Comparison of ENCODE assay signal across 9 cellular contexts in the genomic region with DNA sequence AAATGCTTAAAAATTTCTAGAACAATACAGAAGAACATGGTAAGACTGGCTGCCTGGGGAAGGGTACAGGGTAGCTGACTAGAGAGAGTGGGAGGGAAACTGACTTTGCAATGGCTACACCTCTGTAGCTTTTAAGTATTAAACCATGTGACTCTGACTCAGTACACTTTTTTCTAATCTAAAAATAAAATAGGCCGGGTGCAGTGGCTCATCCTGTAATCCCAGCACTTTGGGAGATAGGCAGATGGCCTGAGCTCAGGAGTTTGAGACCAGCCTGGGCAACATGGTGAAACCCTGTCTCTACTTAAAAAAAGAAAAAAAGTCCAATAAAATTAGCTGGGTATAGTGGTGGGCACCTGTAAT. TPM values are rescaled to one million over a fixed set of nuclear protein-coding genes. Genes with fewer than 3 reads are reported as not detected.
A peak's percentile ranks its signal among the peaks of the same experiment; 100 is the strongest.
DNase-seq lines count a peak whose midpoint lies in the region; ATAC-seq and TF ChIP-seq lines count a peak whose summit lies in the region.
"Had no signal": no experiment of that assay in that cellular context is flagged by ENCODE, and none has a peak within 500 bp of the region (broad histone marks: within the 10 kb centered on the region; RNA-seq: fewer than 3 reads in every experiment).

No MANE protein-coding gene starts in this region.

- peak overlapping the region; percentile 74 to 87 (median 78) for H3K27ac ChIP-seq in stomach

- no peaks in the 10 kb centered on the region for H3K9me3 ChIP-seq in stomach

- H3K9me3 Mint-ChIP-seq in activated T-helper 17 cell treated with anti-CD3 and anti-CD28 coated beads, Interleukin-2, amount 50 U/mL, for 72 hours: peaks cover 3% of the 10 kb centered on the region
- H3K9me3 Mint-ChIP-seq in activated T-cell treated with anti-CD3 and anti-CD28 coated beads, Interleukin-2, amount 50 U/mL, for 72 hours: no peaks in the 10 kb centered on the region

- peaks cover 15% of the 10 kb centered on the region for H3K27me3 Mint-ChIP-seq in activated T-helper 17 cell treated with anti-CD3 and anti-CD28 coated beads, Interleukin-2, amount 50 U/mL, for 72 hours
- peaks cover 11% of the 10 kb centered on the region for H3K27me3 Mint-ChIP-seq in activated T-cell treated with anti-CD3 and anti-CD28 coated beads, Interleukin-2, amount 50 U/mL, for 72 hours (ENCODE audit: low read depth)

- no peak for TF ChIP-seq EP300 in stomach (IDR thresholded peaks at IDR 0.05)

- 4 to 23% (median 10%) methylated on average over 1 of the region's 1 CpG for WGBS in stomach, 5 donors

- intact Hi-C loops in stomach (cut with DNase I; ENCODE audit: low total_unique reads): no loop called here

- H3K36me3 Mint-ChIP-seq in activated T-helper 17 cell treated with anti-CD3 and anti-CD28 coated beads, Interleukin-2, amount 50 U/mL, for 72 hours (ENCODE audit: low read depth): no peaks in the 10 kb centered on the region
- H3K36me3 Mint-ChIP-seq in activated T-cell treated with anti-CD3 and anti-CD28 coated beads, Interleukin-2, amount 50 U/mL, for 72 hours (ENCODE audit: insufficient read depth in 2 of 2): no peaks in the 10 kb centered on the region

- H3K36me3 ChIP-seq in stomach: no peaks in the 10 kb centered on the region

- no peak overlapping the region for H3K27ac Mint-ChIP-seq in activated T-helper 17 cell treated with anti-CD3 and anti-CD28 coated beads, Interleukin-2, amount 50 U/mL, for 72 hours
- no peak overlapping the region for H3K27ac Mint-ChIP-seq in activated T-cell treated with anti-CD3 and anti-CD28 coated beads, Interleukin-2, amount 50 U/mL, for 72 hours

- TF ChIP-seq POLR2A in stomach (IDR thresholded peaks at IDR 0.05): no peak

- peak; percentile 36 for DNase-seq in HS-27A (ENCODE audit: low read depth)
- peak; percentile 59 for DNase-seq in glomerular visceral epithelial cell (ENCODE audit: extremely low spot score)
- no peak for DNase-seq in stomach
- no peak for DNase-seq in pons (ENCODE audit: low spot score)
- no peak for DNase-seq in activated T-cell treated with anti-CD3 and anti-CD28 coated beads, Interleukin-2, amount 50 U/mL, for 72 hours
- no peak for DNase-seq in hypothalamus (lab: John Stamatoyannopoulos, UW)
- DNase-seq: activated CD8-positive, alpha-beta memory T cell treated with anti-CD3 and anti-CD28 coated beads for 24 hours had no signal

- H3K27me3 ChIP-seq in stomach: no peaks in the 10 kb centered on the region

- peak; percentile 30 for ATAC-seq in activated T-helper 17 cell treated with anti-CD3 and anti-CD28 coated beads, Interleukin-2, amount 50 U/mL, for 72 hours (replicated peaks)
- ATAC-seq in GM18907 (IDR thresholded peaks at IDR 0.05; ENCODE audit: unreplicated experiment): no peak
- no peak for ATAC-seq in activated T-cell treated with anti-CD3 and anti-CD28 coated beads, Interleukin-2, amount 50 U/mL, for 72 hours (replicated peaks in 1 of 2)

- no peak overlapping the region for H3K4me3 ChIP-seq in stomach

- H3K4me1 ChIP-seq in stomach: peaks cover 34 to 57% (median 47%) of the 10 kb centered on the region in 4 donors

- TF ChIP-seq CTCF in stomach (IDR thresholded peaks at IDR 0.05): no peak

- no peak overlapping the region for H3K4me3 Mint-ChIP-seq in activated T-helper 17 cell treated with anti-CD3 and anti-CD28 coated beads, Interleukin-2, amount 50 U/mL, for 72 hours
- no peak overlapping the region for H3K4me3 Mint-ChIP-seq in activated T-cell treated with anti-CD3 and anti-CD28 coated beads, Interleukin-2, amount 50 U/mL, for 72 hours

- H3K4me1 Mint-ChIP-seq in activated T-helper 17 cell treated with anti-CD3 and anti-CD28 coated beads, Interleukin-2, amount 50 U/mL, for 72 hours: peaks cover 7% of the 10 kb centered on the region
- no peaks in the 10 kb centered on the region for H3K4me1 Mint-ChIP-seq in activated T-cell treated with anti-CD3 and anti-CD28 coated beads, Interleukin-2, amount 50 U/mL, for 72 hours (ENCODE audit: low read depth)

RNA-seq across cellular contexts. Expression of gene ATP9A, which starts 18.5 kb away (rescaled TPM):
- total RNA-seq in activated T-helper 17 cell treated with anti-CD3 and anti-CD28 coated beads, Interleukin-2, amount 50 U/mL, for 72 hours: 1 to 10 TPM; 1.7 to 2.2 TPM
- 10 to 100 TPM; 10.7 to 58.9 (median 32.7) TPM for total RNA-seq in stomach
- polyA plus RNA-seq in stomach: 1 to 10 TPM; 3.2 to 5.5 (median 5.2) TPM
- 1 to 10 TPM; 1.3 to 3.8 TPM for total RNA-seq in activated T-cell treated with anti-CD3 and anti-CD28 coated beads, Interleukin-2, amount 50 U/mL, for 72 hours

RNA-seq across cellular contexts. Expression of gene SALL4, which starts 52.7 kb away (rescaled TPM):
- under 1 TPM; 0.04 to 0.50 TPM for total RNA-seq in activated T-helper 17 cell treated with anti-CD3 and anti-CD28 coated beads, Interleukin-2, amount 50 U/mL, for 72 hours
- 1 to 10 TPM in 2 of 5 donors, under 1 TPM in 1, not detected in 2; under 0.01 to 2.8 (median 1.2) TPM for total RNA-seq in stomach
- under 1 TPM in 1 of 3 donors, not detected in 2; 0.23 TPM for polyA plus RNA-seq in stomach
- total RNA-seq in activated T-cell treated with anti-CD3 and anti-CD28 coated beads, Interleukin-2, amount 50 U/mL, for 72 hours: under 1 TPM in 1 of 2 donors, not detected in 1; 0.10 TPM

Comparison
In these comparisons a context has a peak if more than half of its experiments do, and no peak if none do; other contexts are left out.
1. DNase-seq: peak in HS-27A (single experiment) and glomerular visceral epithelial cell (single experiment); none in stomach (single experiment), pons (single experiment), activated T-cell treated with anti-CD3 and anti-CD28 coated beads, Interleukin-2, amount 50 U/mL, for 72 hours (0 of 2) and hypothalamus (0 of 51).